Comparison of ENCODE assay signal across 1 cellular context in the genomic region with DNA sequence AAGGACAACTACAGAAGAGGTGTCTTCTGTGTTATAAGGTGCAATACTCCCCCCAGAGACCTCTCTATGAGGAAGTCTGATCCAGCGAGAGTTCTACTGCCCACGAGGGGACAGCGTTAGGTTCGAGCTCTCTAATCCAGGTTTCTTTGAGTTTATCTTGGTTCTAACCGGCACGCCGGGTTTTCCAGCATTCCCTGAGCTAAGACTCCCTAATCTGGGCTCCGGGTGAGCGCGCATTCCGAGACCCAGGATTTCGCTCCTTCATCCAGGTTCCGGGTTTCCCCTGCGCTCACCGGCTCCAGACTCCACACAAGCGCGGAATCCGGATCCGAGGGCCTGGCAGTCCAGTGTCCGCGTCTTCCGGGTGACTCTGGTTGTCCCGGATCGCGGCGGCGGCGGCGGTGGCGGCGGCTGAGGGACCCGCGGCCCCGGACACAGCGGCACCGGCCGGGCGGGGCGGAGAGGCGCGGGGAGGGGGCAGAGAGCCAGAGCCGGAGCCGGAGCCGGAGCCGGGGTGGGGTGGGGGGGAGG.
TF ChIP-seq lines count a peak whose summit lies in the region.

A gene with protein sequence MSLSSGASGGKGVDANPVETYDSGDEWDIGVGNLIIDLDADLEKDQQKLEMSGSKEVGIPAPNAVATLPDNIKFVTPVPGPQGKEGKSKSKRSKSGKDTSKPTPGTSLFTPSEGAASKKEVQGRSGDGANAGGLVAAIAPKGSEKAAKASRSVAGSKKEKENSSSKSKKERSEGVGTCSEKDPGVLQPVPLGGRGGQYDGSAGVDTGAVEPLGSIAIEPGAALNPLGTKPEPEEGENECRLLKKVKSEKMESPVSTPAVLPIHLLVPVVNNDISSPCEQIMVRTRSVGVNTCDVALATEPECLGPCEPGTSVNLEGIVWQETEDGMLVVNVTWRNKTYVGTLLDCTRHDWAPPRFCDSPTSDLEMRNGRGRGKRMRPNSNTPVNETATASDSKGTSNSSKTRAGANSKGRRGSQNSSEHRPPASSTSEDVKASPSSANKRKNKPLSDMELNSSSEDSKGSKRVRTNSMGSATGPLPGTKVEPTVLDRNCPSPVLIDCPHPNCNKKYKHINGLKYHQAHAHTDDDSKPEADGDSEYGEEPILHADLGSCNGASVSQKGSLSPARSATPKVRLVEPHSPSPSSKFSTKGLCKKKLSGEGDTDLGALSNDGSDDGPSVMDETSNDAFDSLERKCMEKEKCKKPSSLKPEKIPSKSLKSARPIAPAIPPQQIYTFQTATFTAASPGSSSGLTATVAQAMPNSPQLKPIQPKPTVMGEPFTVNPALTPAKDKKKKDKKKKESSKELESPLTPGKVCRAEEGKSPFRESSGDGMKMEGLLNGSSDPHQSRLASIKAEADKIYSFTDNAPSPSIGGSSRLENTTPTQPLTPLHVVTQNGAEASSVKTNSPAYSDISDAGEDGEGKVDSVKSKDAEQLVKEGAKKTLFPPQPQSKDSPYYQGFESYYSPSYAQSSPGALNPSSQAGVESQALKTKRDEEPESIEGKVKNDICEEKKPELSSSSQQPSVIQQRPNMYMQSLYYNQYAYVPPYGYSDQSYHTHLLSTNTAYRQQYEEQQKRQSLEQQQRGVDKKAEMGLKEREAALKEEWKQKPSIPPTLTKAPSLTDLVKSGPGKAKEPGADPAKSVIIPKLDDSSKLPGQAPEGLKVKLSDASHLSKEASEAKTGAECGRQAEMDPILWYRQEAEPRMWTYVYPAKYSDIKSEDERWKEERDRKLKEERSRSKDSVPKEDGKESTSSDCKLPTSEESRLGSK (N-terminal part only) (plus strand): TSS at position 373 of the 531 bp plus-strand sequence. CDS start 38,842 bp downstream, outside the sequence.

TF ChIP-seq in GM12878, 131 proteins besides CTCF, POLR2A, EP300 and RAD21 (continued from another document and continues in another):
- TF ChIP-seq ZNF217 (IDR thresholded peaks at IDR 0.05): peak; percentile 84; the same call in 1 of the 2 replicates
- no peak for TF ChIP-seq RBBP5 (conservative IDR thresholded peaks at IDR 0.05)
- peak; percentile 89 for TF ChIP-seq YY1 (IDR thresholded peaks at IDR 0.05; ENCODE audit: low read depth, low read length)
- TF ChIP-seq ZNF24 (IDR thresholded peaks at IDR 0.05): 0 out of 2 replicates have a peak, but pooled peaks have one; percentile 61
- TF ChIP-seq, protein P1, sequence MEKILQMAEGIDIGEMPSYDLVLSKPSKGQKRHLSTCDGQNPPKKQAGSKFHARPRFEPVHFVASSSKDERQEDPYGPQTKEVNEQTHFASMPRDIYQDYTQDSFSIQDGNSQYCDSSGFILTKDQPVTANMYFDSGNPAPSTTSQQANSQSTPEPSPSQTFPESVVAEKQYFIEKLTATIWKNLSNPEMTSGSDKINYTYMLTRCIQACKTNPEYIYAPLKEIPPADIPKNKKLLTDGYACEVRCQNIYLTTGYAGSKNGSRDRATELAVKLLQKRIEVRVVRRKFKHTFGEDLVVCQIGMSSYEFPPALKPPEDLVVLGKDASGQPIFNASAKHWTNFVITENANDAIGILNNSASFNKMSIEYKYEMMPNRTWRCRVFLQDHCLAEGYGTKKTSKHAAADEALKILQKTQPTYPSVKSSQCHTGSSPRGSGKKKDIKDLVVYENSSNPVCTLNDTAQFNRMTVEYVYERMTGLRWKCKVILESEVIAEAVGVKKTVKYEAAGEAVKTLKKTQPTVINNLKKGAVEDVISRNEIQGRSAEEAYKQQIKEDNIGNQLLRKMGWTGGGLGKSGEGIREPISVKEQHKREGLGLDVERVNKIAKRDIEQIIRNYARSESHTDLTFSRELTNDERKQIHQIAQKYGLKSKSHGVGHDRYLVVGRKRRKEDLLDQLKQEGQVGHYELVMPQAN (conservative IDR thresholded peaks at IDR 0.05): peak; percentile 74; the same call in 1 of the 2 replicates
- TF ChIP-seq, protein P2, sequence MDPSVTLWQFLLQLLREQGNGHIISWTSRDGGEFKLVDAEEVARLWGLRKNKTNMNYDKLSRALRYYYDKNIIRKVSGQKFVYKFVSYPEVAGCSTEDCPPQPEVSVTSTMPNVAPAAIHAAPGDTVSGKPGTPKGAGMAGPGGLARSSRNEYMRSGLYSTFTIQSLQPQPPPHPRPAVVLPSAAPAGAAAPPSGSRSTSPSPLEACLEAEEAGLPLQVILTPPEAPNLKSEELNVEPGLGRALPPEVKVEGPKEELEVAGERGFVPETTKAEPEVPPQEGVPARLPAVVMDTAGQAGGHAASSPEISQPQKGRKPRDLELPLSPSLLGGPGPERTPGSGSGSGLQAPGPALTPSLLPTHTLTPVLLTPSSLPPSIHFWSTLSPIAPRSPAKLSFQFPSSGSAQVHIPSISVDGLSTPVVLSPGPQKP (IDR thresholded peaks at IDR 0.05; ENCODE audit: low read depth, low read length): peak; percentile 62; the same call in 1 of the 2 replicates
- peak; percentile 98 for TF ChIP-seq SP1 (IDR thresholded peaks at IDR 0.05; ENCODE audit: low read depth, low read length)
- TF ChIP-seq, protein P3, sequence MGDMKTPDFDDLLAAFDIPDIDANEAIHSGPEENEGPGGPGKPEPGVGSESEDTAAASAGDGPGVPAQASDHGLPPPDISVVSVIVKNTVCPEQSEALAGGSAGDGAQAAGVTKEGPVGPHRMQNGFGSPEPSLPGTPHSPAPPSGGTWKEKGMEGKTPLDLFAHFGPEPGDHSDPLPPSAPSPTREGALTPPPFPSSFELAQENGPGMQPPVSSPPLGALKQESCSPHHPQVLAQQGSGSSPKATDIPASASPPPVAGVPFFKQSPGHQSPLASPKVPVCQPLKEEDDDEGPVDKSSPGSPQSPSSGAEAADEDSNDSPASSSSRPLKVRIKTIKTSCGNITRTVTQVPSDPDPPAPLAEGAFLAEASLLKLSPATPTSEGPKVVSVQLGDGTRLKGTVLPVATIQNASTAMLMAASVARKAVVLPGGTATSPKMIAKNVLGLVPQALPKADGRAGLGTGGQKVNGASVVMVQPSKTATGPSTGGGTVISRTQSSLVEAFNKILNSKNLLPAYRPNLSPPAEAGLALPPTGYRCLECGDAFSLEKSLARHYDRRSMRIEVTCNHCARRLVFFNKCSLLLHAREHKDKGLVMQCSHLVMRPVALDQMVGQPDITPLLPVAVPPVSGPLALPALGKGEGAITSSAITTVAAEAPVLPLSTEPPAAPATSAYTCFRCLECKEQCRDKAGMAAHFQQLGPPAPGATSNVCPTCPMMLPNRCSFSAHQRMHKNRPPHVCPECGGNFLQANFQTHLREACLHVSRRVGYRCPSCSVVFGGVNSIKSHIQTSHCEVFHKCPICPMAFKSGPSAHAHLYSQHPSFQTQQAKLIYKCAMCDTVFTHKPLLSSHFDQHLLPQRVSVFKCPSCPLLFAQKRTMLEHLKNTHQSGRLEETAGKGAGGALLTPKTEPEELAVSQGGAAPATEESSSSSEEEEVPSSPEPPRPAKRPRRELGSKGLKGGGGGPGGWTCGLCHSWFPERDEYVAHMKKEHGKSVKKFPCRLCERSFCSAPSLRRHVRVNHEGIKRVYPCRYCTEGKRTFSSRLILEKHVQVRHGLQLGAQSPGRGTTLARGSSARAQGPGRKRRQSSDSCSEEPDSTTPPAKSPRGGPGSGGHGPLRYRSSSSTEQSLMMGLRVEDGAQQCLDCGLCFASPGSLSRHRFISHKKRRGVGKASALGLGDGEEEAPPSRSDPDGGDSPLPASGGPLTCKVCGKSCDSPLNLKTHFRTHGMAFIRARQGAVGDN (IDR thresholded peaks at IDR 0.05): peak; percentile 52; the same call in 1 of the 2 replicates
- no peak for TF ChIP-seq JUNB (IDR thresholded peaks at IDR 0.05)
- no peak for TF ChIP-seq RAD51 (IDR thresholded peaks at IDR 0.05)
- TF ChIP-seq FOXM1 (IDR thresholded peaks at IDR 0.05; ENCODE audit: low read depth, low read length): 0 out of 2 replicates have a peak, but pooled peaks have one; percentile 32
- TF ChIP-seq NFYA (IDR thresholded peaks at IDR 0.05; ENCODE audit: borderline replicate concordance, low read depth, low read length): no peak
- TF ChIP-seq KLF5 (IDR thresholded peaks at IDR 0.05; ENCODE audit: partially characterized antibody): peak; percentile 84
- no peak for TF ChIP-seq SMAD1 (IDR thresholded peaks at IDR 0.05; ENCODE audit: low read depth, partially characterized antibody)
- TF ChIP-seq, protein P4, sequence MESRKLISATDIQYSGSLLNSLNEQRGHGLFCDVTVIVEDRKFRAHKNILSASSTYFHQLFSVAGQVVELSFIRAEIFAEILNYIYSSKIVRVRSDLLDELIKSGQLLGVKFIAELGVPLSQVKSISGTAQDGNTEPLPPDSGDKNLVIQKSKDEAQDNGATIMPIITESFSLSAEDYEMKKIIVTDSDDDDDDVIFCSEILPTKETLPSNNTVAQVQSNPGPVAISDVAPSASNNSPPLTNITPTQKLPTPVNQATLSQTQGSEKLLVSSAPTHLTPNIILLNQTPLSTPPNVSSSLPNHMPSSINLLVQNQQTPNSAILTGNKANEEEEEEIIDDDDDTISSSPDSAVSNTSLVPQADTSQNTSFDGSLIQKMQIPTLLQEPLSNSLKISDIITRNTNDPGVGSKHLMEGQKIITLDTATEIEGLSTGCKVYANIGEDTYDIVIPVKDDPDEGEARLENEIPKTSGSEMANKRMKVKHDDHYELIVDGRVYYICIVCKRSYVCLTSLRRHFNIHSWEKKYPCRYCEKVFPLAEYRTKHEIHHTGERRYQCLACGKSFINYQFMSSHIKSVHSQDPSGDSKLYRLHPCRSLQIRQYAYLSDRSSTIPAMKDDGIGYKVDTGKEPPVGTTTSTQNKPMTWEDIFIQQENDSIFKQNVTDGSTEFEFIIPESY (IDR thresholded peaks at IDR 0.05): no peak
- TF ChIP-seq ZBED1 (IDR thresholded peaks at IDR 0.05; ENCODE audit: borderline replicate concordance): no peak
- TF ChIP-seq STAT3 (IDR thresholded peaks at IDR 0.05; ENCODE audit: low read depth, low read length): no peak
- no peak for TF ChIP-seq MYC (IDR thresholded peaks at IDR 0.05; ENCODE audit: insufficient read depth, insufficient read length, insufficient replicate concordance, low read length, severe bottlenecking)
- TF ChIP-seq MEF2B (IDR thresholded peaks at IDR 0.05; ENCODE audit: partially characterized antibody, poor library complexity, severe bottlenecking): peak; percentile 77
- no peak for TF ChIP-seq YBX1 (IDR thresholded peaks at IDR 0.05)
- TF ChIP-seq, protein P5, sequence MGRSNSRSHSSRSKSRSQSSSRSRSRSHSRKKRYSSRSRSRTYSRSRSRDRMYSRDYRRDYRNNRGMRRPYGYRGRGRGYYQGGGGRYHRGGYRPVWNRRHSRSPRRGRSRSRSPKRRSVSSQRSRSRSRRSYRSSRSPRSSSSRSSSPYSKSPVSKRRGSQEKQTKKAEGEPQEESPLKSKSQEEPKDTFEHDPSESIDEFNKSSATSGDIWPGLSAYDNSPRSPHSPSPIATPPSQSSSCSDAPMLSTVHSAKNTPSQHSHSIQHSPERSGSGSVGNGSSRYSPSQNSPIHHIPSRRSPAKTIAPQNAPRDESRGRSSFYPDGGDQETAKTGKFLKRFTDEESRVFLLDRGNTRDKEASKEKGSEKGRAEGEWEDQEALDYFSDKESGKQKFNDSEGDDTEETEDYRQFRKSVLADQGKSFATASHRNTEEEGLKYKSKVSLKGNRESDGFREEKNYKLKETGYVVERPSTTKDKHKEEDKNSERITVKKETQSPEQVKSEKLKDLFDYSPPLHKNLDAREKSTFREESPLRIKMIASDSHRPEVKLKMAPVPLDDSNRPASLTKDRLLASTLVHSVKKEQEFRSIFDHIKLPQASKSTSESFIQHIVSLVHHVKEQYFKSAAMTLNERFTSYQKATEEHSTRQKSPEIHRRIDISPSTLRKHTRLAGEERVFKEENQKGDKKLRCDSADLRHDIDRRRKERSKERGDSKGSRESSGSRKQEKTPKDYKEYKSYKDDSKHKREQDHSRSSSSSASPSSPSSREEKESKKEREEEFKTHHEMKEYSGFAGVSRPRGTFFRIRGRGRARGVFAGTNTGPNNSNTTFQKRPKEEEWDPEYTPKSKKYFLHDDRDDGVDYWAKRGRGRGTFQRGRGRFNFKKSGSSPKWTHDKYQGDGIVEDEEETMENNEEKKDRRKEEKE (IDR thresholded peaks at IDR 0.05): no peak
- no peak for TF ChIP-seq NR2C2 (IDR thresholded peaks at IDR 0.05; ENCODE audit: borderline replicate concordance, control insufficient read depth, insufficient read length, low read depth)
- TF ChIP-seq, protein P6, sequence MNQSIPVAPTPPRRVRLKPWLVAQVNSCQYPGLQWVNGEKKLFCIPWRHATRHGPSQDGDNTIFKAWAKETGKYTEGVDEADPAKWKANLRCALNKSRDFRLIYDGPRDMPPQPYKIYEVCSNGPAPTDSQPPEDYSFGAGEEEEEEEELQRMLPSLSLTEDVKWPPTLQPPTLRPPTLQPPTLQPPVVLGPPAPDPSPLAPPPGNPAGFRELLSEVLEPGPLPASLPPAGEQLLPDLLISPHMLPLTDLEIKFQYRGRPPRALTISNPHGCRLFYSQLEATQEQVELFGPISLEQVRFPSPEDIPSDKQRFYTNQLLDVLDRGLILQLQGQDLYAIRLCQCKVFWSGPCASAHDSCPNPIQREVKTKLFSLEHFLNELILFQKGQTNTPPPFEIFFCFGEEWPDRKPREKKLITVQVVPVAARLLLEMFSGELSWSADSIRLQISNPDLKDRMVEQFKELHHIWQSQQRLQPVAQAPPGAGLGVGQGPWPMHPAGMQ (IDR thresholded peaks at IDR 0.05; ENCODE audit: borderline replicate concordance): no peak
- TF ChIP-seq, protein P7, sequence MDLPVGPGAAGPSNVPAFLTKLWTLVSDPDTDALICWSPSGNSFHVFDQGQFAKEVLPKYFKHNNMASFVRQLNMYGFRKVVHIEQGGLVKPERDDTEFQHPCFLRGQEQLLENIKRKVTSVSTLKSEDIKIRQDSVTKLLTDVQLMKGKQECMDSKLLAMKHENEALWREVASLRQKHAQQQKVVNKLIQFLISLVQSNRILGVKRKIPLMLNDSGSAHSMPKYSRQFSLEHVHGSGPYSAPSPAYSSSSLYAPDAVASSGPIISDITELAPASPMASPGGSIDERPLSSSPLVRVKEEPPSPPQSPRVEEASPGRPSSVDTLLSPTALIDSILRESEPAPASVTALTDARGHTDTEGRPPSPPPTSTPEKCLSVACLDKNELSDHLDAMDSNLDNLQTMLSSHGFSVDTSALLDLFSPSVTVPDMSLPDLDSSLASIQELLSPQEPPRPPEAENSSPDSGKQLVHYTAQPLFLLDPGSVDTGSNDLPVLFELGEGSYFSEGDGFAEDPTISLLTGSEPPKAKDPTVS (IDR thresholded peaks at IDR 0.05; ENCODE audit: low read depth, low read length): peak; percentile 32; the same call in 1 of the 2 replicates
- peak; percentile 68; the same call in 1 of the 2 replicates for TF ChIP-seq ATF7 (IDR thresholded peaks at IDR 0.05; ENCODE audit: low read depth)
- TF ChIP-seq CBX3 (IDR thresholded peaks at IDR 0.05; ENCODE audit: borderline replicate concordance, low read depth): no peak
- no peak for TF ChIP-seq TCF7 (IDR thresholded peaks at IDR 0.05; ENCODE audit: borderline replicate concordance)
- no peak; the same call in 1 of the 2 replicates for TF ChIP-seq RCOR1 (conservative IDR thresholded peaks at IDR 0.05; ENCODE audit: low read depth, low read length)
- TF ChIP-seq ZNF384 (IDR thresholded peaks at IDR 0.05; ENCODE audit: borderline replicate concordance, low read depth, low read length): no peak
- no peak for TF ChIP-seq FOS (IDR thresholded peaks at IDR 0.05; ENCODE audit: borderline replicate concordance, extremely low read depth, insufficient read length)
- TF ChIP-seq, protein P8, sequence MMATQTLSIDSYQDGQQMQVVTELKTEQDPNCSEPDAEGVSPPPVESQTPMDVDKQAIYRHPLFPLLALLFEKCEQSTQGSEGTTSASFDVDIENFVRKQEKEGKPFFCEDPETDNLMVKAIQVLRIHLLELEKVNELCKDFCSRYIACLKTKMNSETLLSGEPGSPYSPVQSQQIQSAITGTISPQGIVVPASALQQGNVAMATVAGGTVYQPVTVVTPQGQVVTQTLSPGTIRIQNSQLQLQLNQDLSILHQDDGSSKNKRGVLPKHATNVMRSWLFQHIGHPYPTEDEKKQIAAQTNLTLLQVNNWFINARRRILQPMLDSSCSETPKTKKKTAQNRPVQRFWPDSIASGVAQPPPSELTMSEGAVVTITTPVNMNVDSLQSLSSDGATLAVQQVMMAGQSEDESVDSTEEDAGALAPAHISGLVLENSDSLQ (IDR thresholded peaks at IDR 0.05): no peak
- TF ChIP-seq PAX8 (IDR thresholded peaks at IDR 0.05): no peak
- no peak for TF ChIP-seq SREBF1 (IDR thresholded peaks at IDR 0.05; ENCODE audit: low read length)
- TF ChIP-seq POLR2AphosphoS2 (IDR thresholded peaks at IDR 0.05; ENCODE audit: low read depth, low read length): no peak
